In genomic region chr1:200628223-200628868, GRCh38 we compare ENCODE assay signal across 8 cellular contexts. TPM values are rescaled to one million over a fixed set of nuclear protein-coding genes. Genes with fewer than 3 reads are reported as not detected.
A peak's percentile ranks its signal among the peaks of the same experiment; 100 is the strongest.
DNase-seq lines count a peak whose midpoint lies in the region; ATAC-seq and TF ChIP-seq lines count a peak whose summit lies in the region.

No MANE protein-coding gene starts in this region.

- POLR2A ChIA-PET in MCF 10A (lab: Yijun Ruan, JAX): interaction anchor here (0.7 to 2.2 kb wide), 6 partner anchors 12 to 179 kb away, joined by 3 to 12 read pairs (median 3); partner anchors contain the start of gene DDX59

- CTCF ChIA-PET in MCF 10A (lab: Yijun Ruan, JAX): interaction anchor here (2.4 to 2.5 kb wide), 3 partner anchors 174 to 209 kb away, joined by 8 to 25 read pairs (median 11); no protein-coding TSS in a partner anchor

- peaks cover 34% of the 10 kb centered on the region for H3K4me1 Mint-ChIP-seq in activated CD4-positive, alpha-beta T cell treated with anti-CD3 and anti-CD28 coated beads, Interleukin-2, amount 10 ng/mL, durations not matched to agents 24 days and 14 days
- H3K4me1 Mint-ChIP-seq in MCF 10A (ENCODE audit: insufficient read depth, unreplicated experiment): peaks cover 10% of the 10 kb centered on the region

- ATAC-seq in GM19324 (IDR thresholded peaks at IDR 0.05; ENCODE audit: low FRiP score, unreplicated experiment) (peak; percentile 76), HG03064 (IDR thresholded peaks at IDR 0.05; ENCODE audit: low read depth, unreplicated experiment) (peak; percentile 89)

- peak overlapping the region; percentile 58 for H3K4me3 Mint-ChIP-seq in activated CD4-positive, alpha-beta T cell treated with anti-CD3 and anti-CD28 coated beads, Interleukin-2, amount 10 ng/mL, durations not matched to agents 24 days and 14 days
- no peak overlapping the region for H3K4me3 Mint-ChIP-seq in MCF 10A (ENCODE audit: unreplicated experiment)

- no peaks in the 10 kb centered on the region for H3K9me3 Mint-ChIP-seq in activated CD4-positive, alpha-beta T cell treated with anti-CD3 and anti-CD28 coated beads, Interleukin-2, amount 10 ng/mL, durations not matched to agents 24 days and 14 days
- no peaks in the 10 kb centered on the region for H3K9me3 Mint-ChIP-seq in MCF 10A (ENCODE audit: unreplicated experiment)

- no peaks in the 10 kb centered on the region for H3K9me3 ChIP-seq in suprapubic skin

- DNase-seq in activated CD4-positive, alpha-beta T cell treated with anti-CD3 and anti-CD28 coated beads, Interleukin-2, amount 10 ng/mL, durations not matched to agents 24 days and 14 days: peak; percentile 69
- DNase-seq in stimulated activated CD4-positive, alpha-beta T cell treated with anti-CD3 and anti-CD28 coated beads, Interleukin-2, amount 100 ng/mL, for 24 hours: peak; percentile 54 to 58
- DNase-seq in DMS 273 (lab: John Stamatoyannopoulos, UW; ENCODE audit: unreplicated experiment) (no peak), brain microvascular endothelial cell (no peak), suprapubic skin (ENCODE audit: low spot score in 2 of 2) (no peak), MCF 10A (ENCODE audit: unreplicated experiment) (no peak)

- H3K27ac ChIP-seq in brain microvascular endothelial cell (no peak overlapping the region), suprapubic skin (no peak overlapping the region)

- H3K27me3 ChIP-seq in brain microvascular endothelial cell (replicated peaks): no peaks in the 10 kb centered on the region
- no peaks in the 10 kb centered on the region for H3K27me3 ChIP-seq in suprapubic skin

- H3K36me3 Mint-ChIP-seq in activated CD4-positive, alpha-beta T cell treated with anti-CD3 and anti-CD28 coated beads, Interleukin-2, amount 10 ng/mL, durations not matched to agents 24 days and 14 days (ENCODE audit: low read depth): no peaks in the 10 kb centered on the region
- no peaks in the 10 kb centered on the region for H3K36me3 Mint-ChIP-seq in MCF 10A (ENCODE audit: insufficient read depth, unreplicated experiment)

- H3K27ac Mint-ChIP-seq in activated CD4-positive, alpha-beta T cell treated with anti-CD3 and anti-CD28 coated beads, Interleukin-2, amount 10 ng/mL, durations not matched to agents 24 days and 14 days: peak overlapping the region; percentile 62
- no peak overlapping the region for H3K27ac Mint-ChIP-seq in MCF 10A (ENCODE audit: low read depth, unreplicated experiment)

- BruUV-seq in MCF 10A (replicated peaks; lab: Mats Ljungman, UMichigan): no TSS peak

- TF ChIP-seq POLR2A in suprapubic skin (IDR thresholded peaks at IDR 0.05): no peak

- peaks cover 8% of the 10 kb centered on the region for H3K27me3 Mint-ChIP-seq in activated CD4-positive, alpha-beta T cell treated with anti-CD3 and anti-CD28 coated beads, Interleukin-2, amount 10 ng/mL, durations not matched to agents 24 days and 14 days
- no peaks in the 10 kb centered on the region for H3K27me3 Mint-ChIP-seq in MCF 10A (ENCODE audit: insufficient read depth, unreplicated experiment)

- no peaks in the 10 kb centered on the region for H3K36me3 ChIP-seq in brain microvascular endothelial cell (replicated peaks)
- no peaks in the 10 kb centered on the region for H3K36me3 ChIP-seq in suprapubic skin

- TF ChIP-seq CTCF in brain microvascular endothelial cell (IDR thresholded peaks at IDR 0.05; ENCODE audit: low read depth, low read length, missing control alignments): no peak
- TF ChIP-seq CTCF in suprapubic skin (IDR thresholded peaks at IDR 0.05): no peak
- no peak for TF ChIP-seq CTCF in MCF 10A (IDR thresholded peaks at IDR 0.05; ENCODE audit: unreplicated experiment)

- peaks cover 11% of the 10 kb centered on the region for H3K4me1 ChIP-seq in suprapubic skin

- intact Hi-C loops in activated CD4-positive, alpha-beta T cell treated with anti-CD3 and anti-CD28 coated beads, Interleukin-2, amount 10 ng/mL, durations not matched to agents 24 days and 14 days (cut with micrococcal nuclease): loop anchor here (5.0 kb wide), 2 partner anchors 239 to 476 kb away; no protein-coding TSS in a partner anchor
- intact Hi-C loops in MCF 10A (cut with micrococcal nuclease): no loop called here

- 68% methylated on average over 7 of the region's 7 CpGs for WGBS in suprapubic skin

- in situ Hi-C loops in brain microvascular endothelial cell (cut with HindIII; ENCODE audit: low pct_ligation_motif_present, low sequenced_read_pairs): no loop called here

- H3K4me3 ChIP-seq in brain microvascular endothelial cell (ENCODE audit: low read depth, low read length): no peak overlapping the region
- H3K4me3 ChIP-seq in suprapubic skin: no peak overlapping the region

- no peak for TF ChIP-seq EP300 in suprapubic skin (IDR thresholded peaks at IDR 0.05)

RNA-seq across cellular contexts. Expression of gene KIF14, which starts 7.8 kb away (rescaled TPM):
- total RNA-seq in activated CD4-positive, alpha-beta T cell treated with anti-CD3 and anti-CD28 coated beads, Interleukin-2, amount 10 ng/mL, durations not matched to agents 24 days and 14 days: 11.5 and 11.6 TPM in 2 replicates
- total RNA-seq in suprapubic skin (1 to 10 TPM in 3 of 4 donors, under 1 TPM in 1; 0.72 to 1.6 (median 1.5) TPM), MCF 10A (2022) (13.4 and 25.5 TPM in 2 replicates)

RNA-seq across cellular contexts. Expression of gene DDX59, which starts 41.4 kb away (rescaled TPM):
- total RNA-seq in activated CD4-positive, alpha-beta T cell treated with anti-CD3 and anti-CD28 coated beads, Interleukin-2, amount 10 ng/mL, durations not matched to agents 24 days and 14 days: 14.0 and 14.3 TPM in 2 replicates
- 10 to 100 TPM; 28.0 to 37.3 (median 28.3) TPM for total RNA-seq in suprapubic skin
- 36.6 and 50.7 TPM in 2 replicates for total RNA-seq in MCF 10A (2022)

Comparison
In these comparisons a context has a peak if more than half of its experiments do, and no peak if none do; other contexts are left out.
1. DNase-seq: peak in activated CD4-positive, alpha-beta T cell treated with anti-CD3 and anti-CD28 coated beads, Interleukin-2, amount 10 ng/mL, durations not matched to agents 24 days and 14 days (single experiment) and stimulated activated CD4-positive, alpha-beta T cell treated with anti-CD3 and anti-CD28 coated beads, Interleukin-2, amount 100 ng/mL, for 24 hours (2 of 2); none in DMS 273 (single experiment), brain microvascular endothelial cell (single experiment), suprapubic skin (0 of 2) and MCF 10A (single experiment).